Comparison of ENCODE assay signal across 8 cellular contexts in the genomic region with DNA sequence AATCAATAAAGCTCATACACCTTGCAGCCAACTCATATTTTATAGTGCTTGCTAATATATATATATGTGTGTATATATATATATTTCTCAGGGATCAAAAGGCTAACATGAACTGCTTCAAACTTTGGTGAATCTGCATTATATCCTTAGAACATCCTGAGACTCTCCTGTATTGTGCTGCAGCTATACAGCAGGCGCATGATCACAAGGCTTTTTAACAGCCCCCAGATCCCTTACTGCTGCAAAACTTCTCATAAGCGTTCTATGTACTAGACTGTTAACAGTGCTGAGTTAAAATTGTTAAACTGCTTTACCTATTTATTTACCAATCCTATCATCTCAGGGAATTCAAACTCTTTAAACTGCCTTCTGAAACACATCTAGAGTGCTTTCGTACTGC. TPM values are rescaled to one million over a fixed set of nuclear protein-coding genes. Genes with fewer than 3 reads are reported as not detected.
A peak's percentile ranks its signal among the peaks of the same experiment; 100 is the strongest.
DNase-seq lines count a peak whose midpoint lies in the region; ATAC-seq and TF ChIP-seq lines count a peak whose summit lies in the region.

No MANE protein-coding gene starts in this region.

- CTCF ChIA-PET in activated naive CD4-positive, alpha-beta T cell treated with anti-CD3 and anti-CD28 coated beads for 36 hours (lab: Charles Lee): interaction anchor here (1.0 kb wide), 1 partner anchor 32 kb away, joined by 4 read pairs; no protein-coding TSS in a partner anchor
- CTCF ChIA-PET in activated CD8-positive, alpha-beta T cell treated with anti-CD3 and anti-CD28 coated beads for 36 hours (lab: Charles Lee): interaction anchor here (0.9 to 1.3 kb wide), 3 partner anchors 10 to 32 kb away, joined by 3 read pairs; no protein-coding TSS in a partner anchor

- peak overlapping the region; percentile 96 for H3K27ac ChIP-seq in iPS-20b (ENCODE audit: low read length)
- H3K27ac ChIP-seq in subcutaneous abdominal adipose tissue (ENCODE audit: low read depth, low read length): peak overlapping the region; percentile 88

- no peaks in the 10 kb centered on the region for H3K27me3 Mint-ChIP-seq in activated naive CD4-positive, alpha-beta T cell treated with anti-CD3 and anti-CD28 coated beads for 36 hours (ENCODE audit: low read depth)
- no peaks in the 10 kb centered on the region for H3K27me3 Mint-ChIP-seq in activated CD8-positive, alpha-beta T cell treated with anti-CD3 and anti-CD28 coated beads for 36 hours

- H3K27ac Mint-ChIP-seq in activated naive CD4-positive, alpha-beta T cell treated with anti-CD3 and anti-CD28 coated beads for 36 hours: peak overlapping the region; percentile 89
- H3K27ac Mint-ChIP-seq in activated CD8-positive, alpha-beta T cell treated with anti-CD3 and anti-CD28 coated beads for 36 hours: peak overlapping the region; percentile 89

- no peaks in the 10 kb centered on the region for H3K27me3 ChIP-seq in iPS-20b (ENCODE audit: insufficient read depth, low read length)
- H3K27me3 ChIP-seq in subcutaneous abdominal adipose tissue (ENCODE audit: control insufficient read depth in 5 of 5, insufficient read depth in 4 of 5, low read length in 5 of 5): no peaks in the 10 kb centered on the region

- H3K36me3 Mint-ChIP-seq in activated naive CD4-positive, alpha-beta T cell treated with anti-CD3 and anti-CD28 coated beads for 36 hours (ENCODE audit: low read depth): peaks cover 14% of the 10 kb centered on the region
- peaks cover 3% of the 10 kb centered on the region for H3K36me3 Mint-ChIP-seq in activated CD8-positive, alpha-beta T cell treated with anti-CD3 and anti-CD28 coated beads for 36 hours (ENCODE audit: low read depth)

- H3K36me3 ChIP-seq in iPS-20b (ENCODE audit: insufficient read depth, low read depth, low read length) (no peaks in the 10 kb centered on the region; the same call in 1 of the 2 replicates), subcutaneous abdominal adipose tissue (ENCODE audit: control insufficient read depth in 5 of 5, insufficient read depth in 5 of 5, low read length in 5 of 5) (no peaks in the 10 kb centered on the region)

- H3K4me3 ChIP-seq in iPS-20b (ENCODE audit: low read length) (peak overlapping the region; percentile 99), subcutaneous abdominal adipose tissue (ENCODE audit: low read depth in 1 of 5, low read length in 5 of 5) (peak overlapping the region; percentile 89 to 98 (median 97))

- no peaks in the 10 kb centered on the region for H3K9me3 ChIP-seq in iPS-20b (ENCODE audit: insufficient read depth, low read depth, low read length)
- no peaks in the 10 kb centered on the region for H3K9me3 ChIP-seq in subcutaneous abdominal adipose tissue (ENCODE audit: control insufficient read depth in 5 of 5, low read length in 5 of 5)

- intact Hi-C loops in activated naive CD4-positive, alpha-beta T cell treated with anti-CD3 and anti-CD28 coated beads for 36 hours (cut with micrococcal nuclease): loop anchor here (2.0 to 5.0 kb wide), 4 partner anchors 65 to 397 kb away; partner anchors contain the start of genes EFTUD2 and UBTF
- intact Hi-C loops in activated CD8-positive, alpha-beta T cell treated with anti-CD3 and anti-CD28 coated beads for 36 hours (cut with micrococcal nuclease): no loop called here
- intact Hi-C loops in posterior vena cava (cut with DNase I): loop anchor here in 1 of 2 donors (10.0 kb wide), 1 partner anchor 97 kb away; no protein-coding TSS in a partner anchor

- DNase-seq in activated naive CD4-positive, alpha-beta T cell treated with anti-CD3 and anti-CD28 coated beads for 36 hours: no peak
- no peak for DNase-seq in activated naive CD4-positive, alpha-beta T cell treated with anti-CD3 and anti-CD28 coated beads, Interleukin-2, amount 50 U/mL, for 16 hours
- DNase-seq in activated CD8-positive, alpha-beta T cell treated with anti-CD3 and anti-CD28 coated beads for 36 hours: no peak
- DNase-seq in mesenteric fat pad (ENCODE audit: low spot score) (no peak), posterior vena cava (ENCODE audit: low spot score) (no peak)

- peaks cover 5% of the 10 kb centered on the region; the same call in 1 of the 2 replicates for H3K4me1 ChIP-seq in iPS-20b (ENCODE audit: insufficient read depth, low read length)
- peaks cover 1 to 51% (median 42%) of the 10 kb centered on the region in 5 donors for H3K4me1 ChIP-seq in subcutaneous abdominal adipose tissue (ENCODE audit: control insufficient read depth in 5 of 5, insufficient read depth in 5 of 5, low read length in 5 of 5)

- peak overlapping the region; percentile 97 for H3K4me3 Mint-ChIP-seq in activated naive CD4-positive, alpha-beta T cell treated with anti-CD3 and anti-CD28 coated beads for 36 hours
- peak overlapping the region; percentile 92 for H3K4me3 Mint-ChIP-seq in activated CD8-positive, alpha-beta T cell treated with anti-CD3 and anti-CD28 coated beads for 36 hours

- H3K9me3 Mint-ChIP-seq in activated naive CD4-positive, alpha-beta T cell treated with anti-CD3 and anti-CD28 coated beads for 36 hours: no peaks in the 10 kb centered on the region
- no peaks in the 10 kb centered on the region for H3K9me3 Mint-ChIP-seq in activated CD8-positive, alpha-beta T cell treated with anti-CD3 and anti-CD28 coated beads for 36 hours

- TF ChIP-seq CTCF in activated CD8-positive, alpha-beta T cell treated with anti-CD3 and anti-CD28 coated beads for 36 hours (IDR thresholded peaks at IDR 0.05): no peak

- peaks cover 42% of the 10 kb centered on the region for H3K4me1 Mint-ChIP-seq in activated naive CD4-positive, alpha-beta T cell treated with anti-CD3 and anti-CD28 coated beads for 36 hours (ENCODE audit: low read depth)
- peaks cover 39% of the 10 kb centered on the region for H3K4me1 Mint-ChIP-seq in activated CD8-positive, alpha-beta T cell treated with anti-CD3 and anti-CD28 coated beads for 36 hours (ENCODE audit: low read depth)

- TF ChIP-seq POLR2A in GM18505 (IDR thresholded peaks at IDR 0.05; ENCODE audit: borderline replicate concordance, extremely low read depth, insufficient read depth, insufficient read length): no peak

- ATAC-seq in activated CD8-positive, alpha-beta T cell treated with anti-CD3 and anti-CD28 coated beads for 36 hours: no peak
- no peak for ATAC-seq in GM18505 (IDR thresholded peaks at IDR 0.05; ENCODE audit: unreplicated experiment)

- H3K9ac ChIP-seq in iPS-20b (ENCODE audit: low read depth, low read length) (peak overlapping the region; percentile 98), subcutaneous abdominal adipose tissue (ENCODE audit: low read length in 5 of 5) (peak overlapping the region; percentile 94 to 98 (median 95))

- POLR2A ChIA-PET in activated CD8-positive, alpha-beta T cell treated with anti-CD3 and anti-CD28 coated beads for 36 hours (lab: Charles Lee): interaction anchor here (1.3 kb wide), 1 partner anchor 96 kb away, joined by 6 read pairs; no protein-coding TSS in a partner anchor

RNA-seq across cellular contexts. Expression of gene GPATCH8, which starts 1.3 kb away (rescaled TPM):
- total RNA-seq in activated naive CD4-positive, alpha-beta T cell treated with anti-CD3 and anti-CD28 coated beads for 36 hours: 10 to 100 TPM; 31.5 to 31.7 TPM
- 10 to 100 TPM; 34.0 to 36.8 TPM for total RNA-seq in activated CD8-positive, alpha-beta T cell treated with anti-CD3 and anti-CD28 coated beads for 36 hours
- total RNA-seq in mesenteric fat pad (38.1 TPM), posterior vena cava (10 to 100 TPM; 28.5 to 36.4 TPM)

RNA-seq across cellular contexts. Expression of gene FZD2, which starts 55.4 kb away (rescaled TPM):
- not detected for total RNA-seq in activated naive CD4-positive, alpha-beta T cell treated with anti-CD3 and anti-CD28 coated beads for 36 hours
- under 1 TPM; 0.16 to 0.22 TPM for total RNA-seq in activated CD8-positive, alpha-beta T cell treated with anti-CD3 and anti-CD28 coated beads for 36 hours
- total RNA-seq in mesenteric fat pad (3.9 TPM), posterior vena cava (10 to 100 TPM; 10.4 to 12.6 TPM)
